31 cellular contexts compared by ENCODE assay signal in the genomic region with DNA sequence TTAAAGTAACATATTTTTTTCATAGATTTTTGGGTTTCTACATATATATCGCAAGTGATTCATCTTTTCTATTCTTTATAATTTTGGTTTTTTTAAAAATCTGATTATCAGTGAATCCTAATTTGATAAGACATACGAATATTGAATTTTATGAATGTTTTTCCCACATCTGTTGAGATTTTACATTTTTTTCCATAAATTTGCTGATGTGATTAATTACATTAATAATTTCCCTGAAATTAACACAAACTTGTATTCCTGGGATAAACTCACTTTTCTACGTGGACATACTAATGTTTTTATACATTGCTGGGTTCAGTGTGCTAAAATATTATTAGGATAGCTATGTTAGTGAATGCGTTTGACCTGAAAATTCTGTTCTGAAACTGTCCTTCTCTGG.
"Had no signal": no experiment of that assay in that cellular context is flagged by ENCODE, and none has a peak within 500 bp of the region (broad histone marks: within the 10 kb centered on the region; RNA-seq: fewer than 3 reads in every experiment).

No MANE protein-coding gene starts in this region.

- H3K4me3 Mint-ChIP-seq: activated CD4-positive, alpha-beta memory T cell treated with anti-CD3 and anti-CD28 coated beads, Interleukin-2, amount 10 ng/mL, durations not matched to agents 7 days and 5 days; activated CD8-positive, alpha-beta memory T cell treated with anti-CD3 and anti-CD28 coated beads, Interleukin-2, amount 10 ng/mL, durations not matched to agents 7 days and 5 days; activated naive CD4-positive, alpha-beta T cell treated with anti-CD3 and anti-CD28 coated beads for 36 hours; brain had no signal

- H3K27ac Mint-ChIP-seq: activated CD4-positive, alpha-beta memory T cell treated with anti-CD3 and anti-CD28 coated beads, Interleukin-2, amount 10 ng/mL, durations not matched to agents 7 days and 5 days; activated CD8-positive, alpha-beta memory T cell treated with anti-CD3 and anti-CD28 coated beads, Interleukin-2, amount 10 ng/mL, durations not matched to agents 7 days and 5 days; activated naive CD4-positive, alpha-beta T cell treated with anti-CD3 and anti-CD28 coated beads, Interleukin-2, amount 50 U/mL, for 72 hours had no signal

- FAIRE-seq: bronchial epithelial cell had no signal

- H3K9me3 Mint-ChIP-seq: activated CD4-positive, alpha-beta memory T cell treated with anti-CD3 and anti-CD28 coated beads, Interleukin-2, amount 10 ng/mL, durations not matched to agents 7 days and 5 days; activated naive CD4-positive, alpha-beta T cell treated with anti-CD3 and anti-CD28 coated beads for 36 hours; activated naive CD4-positive, alpha-beta T cell treated with anti-CD3 and anti-CD28 coated beads, Interleukin-2, amount 50 U/mL, for 72 hours; brain had no signal

- DNase-seq: activated CD4-positive, alpha-beta memory T cell treated with anti-CD3 and anti-CD28 coated beads, Interleukin-2, amount 10 ng/mL, durations not matched to agents 7 days and 5 days; activated CD4-positive, alpha-beta T cell treated with anti-CD3 and anti-CD28 coated beads for 1 hour; activated CD4-positive, alpha-beta T cell treated with anti-CD3 and anti-CD28 coated beads for 48 hours; activated CD4-positive, CD25-positive, alpha-beta regulatory T cell; activated CD8-positive, alpha-beta memory T cell treated with anti-CD3 and anti-CD28 coated beads for 24 hours; activated CD8-positive, alpha-beta memory T cell treated with anti-CD3 and anti-CD28 coated beads, Interleukin-2, amount 10 ng/mL, durations not matched to agents 7 days and 5 days; activated CD8-positive, alpha-beta memory T cell treated with anti-CD3 and anti-CD28 coated beads, Interleukin-2, amount 50 U/mL, for 48 hours; activated gamma-delta T cell treated with Interleukin-2 at 50 U/mL for 16 hours; activated naive CD4-positive, alpha-beta T cell treated with anti-CD3 and anti-CD28 coated beads for 36 hours; anterior cingulate cortex; caudate nucleus; cerebellar nuclear complex; MM.1S; MV-4-11; NCI-H1092; NCI-H1436 treated with DMSO at 0.1 percent for 48 hours; NCI-H1694 treated with DMSO at 0.1 percent for 48 hours; NCI-H2029; NCI-H345; NCI-H526; NCI-H748 treated with DMSO at 0.1 percent for 48 hours; NK-92 treated with Interleukin-12 subunit alpha and Interleukin-12 subunit beta, amount 100 ng/mL, for 24 hours; PC-9; Right ventricle myocardium superior; SW 1271; T-helper 1 cell; T1000; WERI-Rb-1 had no signal

- H3K27me3 Mint-ChIP-seq: activated CD4-positive, alpha-beta memory T cell treated with anti-CD3 and anti-CD28 coated beads, Interleukin-2, amount 10 ng/mL, durations not matched to agents 7 days and 5 days; activated CD8-positive, alpha-beta memory T cell treated with anti-CD3 and anti-CD28 coated beads, Interleukin-2, amount 10 ng/mL, durations not matched to agents 7 days and 5 days; brain had no signal

- ATAC-seq: activated CD8-positive, alpha-beta memory T cell treated with anti-CD3 and anti-CD28 coated beads, Interleukin-2, amount 10 ng/mL, durations not matched to agents 7 days and 5 days; activated naive CD4-positive, alpha-beta T cell treated with anti-CD3 and anti-CD28 coated beads, Interleukin-2, amount 50 U/mL, for 72 hours had no signal

- H3K27ac ChIP-seq: PC-9, WERI-Rb-1 had no signal
